Comparison of ENCODE assay signal across 10 cellular contexts in the genomic region with DNA sequence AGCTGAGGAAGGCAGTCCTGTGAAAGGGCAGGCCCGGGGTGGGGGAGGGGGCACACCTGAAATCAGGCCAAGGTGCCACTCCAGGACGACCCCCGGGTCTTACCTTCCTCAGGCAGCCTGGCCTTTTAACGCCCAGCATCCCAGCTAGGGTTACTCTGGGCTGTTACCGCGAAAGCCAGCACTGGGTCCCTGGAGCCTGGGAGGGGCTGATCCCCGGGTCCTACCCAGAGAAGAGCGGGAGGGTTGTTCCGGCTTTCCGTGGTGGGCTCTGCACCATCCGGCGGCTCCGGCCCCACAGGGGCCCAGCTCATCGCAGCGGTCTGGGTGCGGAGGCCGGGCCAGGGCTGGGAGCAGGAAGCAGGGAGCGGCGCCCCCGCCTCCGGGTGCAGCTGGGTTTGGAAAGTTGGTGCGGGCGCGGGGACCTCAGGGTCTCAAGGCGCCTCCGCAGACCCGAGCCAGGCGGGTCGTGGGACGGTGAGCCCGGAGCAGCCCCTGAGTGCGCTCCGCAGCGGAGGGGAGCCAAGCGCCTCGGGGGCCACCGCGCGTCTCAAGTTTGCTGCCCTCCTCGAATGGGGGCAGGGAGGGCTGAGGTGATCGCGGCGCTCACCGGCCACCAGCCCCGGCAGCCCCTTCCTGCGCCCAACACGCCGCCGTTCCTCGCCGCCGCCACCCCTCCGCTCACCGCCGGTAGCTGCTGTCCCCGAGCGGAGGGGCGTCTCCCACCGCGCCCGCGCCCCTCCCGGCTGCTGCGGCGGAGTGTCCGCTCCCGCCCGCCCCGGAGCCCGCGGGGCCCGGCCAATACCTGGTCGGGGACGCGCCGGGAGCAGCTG. TPM values are rescaled to one million over a fixed set of nuclear protein-coding genes. Genes with fewer than 3 reads are reported as not detected.
A peak's percentile ranks its signal among the peaks of the same experiment; 100 is the strongest.
DNase-seq lines count a peak whose midpoint lies in the region; ATAC-seq and TF ChIP-seq lines count a peak whose summit lies in the region.
"Had no signal": no experiment of that assay in that cellular context is flagged by ENCODE, and none has a peak within 500 bp of the region (broad histone marks: within the 10 kb centered on the region; RNA-seq: fewer than 3 reads in every experiment).

No MANE protein-coding gene starts in this region.

- no peak overlapping the region for H2BK20ac ChIP-seq in IMR-90 (ENCODE audit: low read depth, low read length)

- peaks cover 0 to 2% (median 0%) of the 10 kb centered on the region in 6 donors for H3K9me3 Mint-ChIP-seq in immature natural killer cell
- H3K9me3 Mint-ChIP-seq: activated T-cell treated with anti-CD3 and anti-CD28 coated beads, Interleukin-2, amount 50 U/mL, for 24 hours had no signal

- H3K14ac ChIP-seq in IMR-90 (replicated peaks; ENCODE audit: low read depth, low read length), result no peak overlapping the region

- TF ChIP-seq POLR2A in IMR-90 (IDR thresholded peaks at IDR 0.05; ENCODE audit: low read depth, low read length), result no peak
- TF ChIP-seq POLR2A in spleen (IDR thresholded peaks at IDR 0.05), result no peak

- H3K36me3 ChIP-seq in IMR-90 (ENCODE audit: control insufficient read depth, insufficient read depth, low read length), result no peaks in the 10 kb centered on the region
- H3K36me3 ChIP-seq in brain microvascular endothelial cell (replicated peaks), result no peaks in the 10 kb centered on the region
- no peaks in the 10 kb centered on the region for H3K36me3 ChIP-seq in spleen

- peaks cover 6 to 25% (median 12%) of the 10 kb centered on the region in 3 donors for H3K27me3 Mint-ChIP-seq in immature natural killer cell (ENCODE audit: low read depth in 3 of 3)

- peaks cover 0 to 5% of the 10 kb centered on the region in 2 donors for H3K4me1 Mint-ChIP-seq in immature natural killer cell

- dilution Hi-C loops in IMR-90 (cut with HindIII; ENCODE audit: low sequenced_read_pairs, unreplicated experiment), result no loop called here

- no peak overlapping the region for H2BK5ac ChIP-seq in IMR-90 (ENCODE audit: low read depth, low read length, poor library complexity, severe bottlenecking)

- peak overlapping the region; percentile 36 for H3K4me3 ChIP-seq in IMR-90 (ENCODE audit: insufficient read depth, low read depth, low read length)
- peak overlapping the region; percentile 57 for H3K4me3 ChIP-seq in brain microvascular endothelial cell (ENCODE audit: low read depth, low read length)
- H3K4me3 ChIP-seq in spleen, result peak overlapping the region; percentile 48 to 76 (median 53)

- H3K56ac ChIP-seq in IMR-90 (ENCODE audit: extremely low read depth, insufficient read depth, low read length), result no peak overlapping the region

- H2AFZ ChIP-seq in IMR-90 (replicated peaks; ENCODE audit: low read length, poor library complexity), result peak overlapping the region; percentile 73

- no peaks in the 10 kb centered on the region; the same call in 1 of the 2 replicates for H4K20me1 ChIP-seq in IMR-90 (ENCODE audit: insufficient read depth, low read length)

- no peaks in the 10 kb centered on the region for H3K9me1 ChIP-seq in IMR-90 (ENCODE audit: insufficient read depth, low read length)

- no peak for DNase-seq in IMR-90
- no peak for DNase-seq in brain microvascular endothelial cell
- DNase-seq in immature natural killer cell, result no peak
- DNase-seq in spleen, result no peak
- no peak for DNase-seq in NCI-H226
- DNase-seq in COLO829 (ENCODE audit: low spot score), result no peak
- DNase-seq: NCI-H510A treated with DMSO at 0.1 percent for 48 hours had no signal

- H3K9me3 ChIP-seq in IMR-90 (ENCODE audit: control insufficient read depth, insufficient read depth, low read length) (no peaks in the 10 kb centered on the region), spleen (no peaks in the 10 kb centered on the region)

- CTCF ChIA-PET in IMR-90 (lab: Yijun Ruan, JAX), result no interaction called here

- H3K4me1 ChIP-seq in IMR-90 (ENCODE audit: control insufficient read depth, insufficient read depth, low read length) (peaks cover 4% of the 10 kb centered on the region; the same call in 1 of the 2 replicates), spleen (peaks cover 12 to 61% (median 33%) of the 10 kb centered on the region in 6 donors)

- H4K91ac ChIP-seq in IMR-90 (ENCODE audit: insufficient read depth, low read depth, low read length), result no peak overlapping the region

- H4K8ac ChIP-seq in IMR-90 (ENCODE audit: low read depth in 2 of 2, low read length in 2 of 2), result no peak overlapping the region

- no peak for TF ChIP-seq RAD21 in IMR-90 (IDR thresholded peaks at IDR 0.05; ENCODE audit: low read length)

- H3K9ac ChIP-seq in IMR-90 (ENCODE audit: low read depth, low read length), result no peak overlapping the region

- H2AK9ac ChIP-seq in IMR-90 (replicated peaks; ENCODE audit: low read depth, low read length, poor library complexity), result no peak overlapping the region

- peak; percentile 5 for ATAC-seq in IMR-90 (ENCODE audit: low read depth)
- no peak for ATAC-seq in HG03135 (IDR thresholded peaks at IDR 0.05; ENCODE audit: unreplicated experiment)
- no peak for ATAC-seq in GM21367 (IDR thresholded peaks at IDR 0.05; ENCODE audit: unreplicated experiment)

- H3K4ac ChIP-seq in IMR-90 (ENCODE audit: low read depth, low read length), result no peak overlapping the region

- no peak overlapping the region for H2AK5ac ChIP-seq in IMR-90 (ENCODE audit: low read depth, low read length)

- intact Hi-C loops in IMR-90 (cut with micrococcal nuclease) (no loop called here), spleen (cut with DNase I; ENCODE audit: low total_unique reads) (no loop called here)

- in situ Hi-C loops in IMR-90 (cut with MboI; ENCODE audit: low sequenced_read_pairs), result no loop called here
- in situ Hi-C loops in brain microvascular endothelial cell (cut with HindIII; ENCODE audit: low pct_ligation_motif_present, low sequenced_read_pairs), result loop anchor here (25.0 kb wide), 1 partner anchor 277 kb away; no protein-coding TSS in a partner anchor

- no TSS peak for BruUV-seq in IMR-90 (replicated peaks; lab: Mats Ljungman, UMichigan)

- no peak overlapping the region for H4K5ac ChIP-seq in IMR-90 (ENCODE audit: low read depth, low read length)

- no peak overlapping the region for H3K23ac ChIP-seq in IMR-90 (ENCODE audit: low read depth, low read length)

- peak overlapping the region in 4 of 5 donors; percentile 29 to 67 (median 42) for H3K4me3 Mint-ChIP-seq in immature natural killer cell
- H3K4me3 Mint-ChIP-seq: activated T-cell treated with anti-CD3 and anti-CD28 coated beads, Interleukin-2, amount 50 U/mL, for 24 hours had no signal

- no peaks in the 10 kb centered on the region for H3K79me1 ChIP-seq in IMR-90 (ENCODE audit: low read depth in 1 of 2, low read length in 2 of 2)

- no peak overlapping the region for H3K18ac ChIP-seq in IMR-90 (ENCODE audit: low read depth, low read length)

- POLR2A ChIA-PET in IMR-90 (lab: Charles Lee; ENCODE audit: unreplicated experiment), result no interaction called here

- H3K4me2 ChIP-seq in IMR-90 (ENCODE audit: low read depth, low read length), result peak overlapping the region; percentile 61; the same call in 1 of the 2 replicates

- no peak overlapping the region for H3K27ac Mint-ChIP-seq in immature natural killer cell
- H3K27ac Mint-ChIP-seq: activated T-cell treated with anti-CD3 and anti-CD28 coated beads, Interleukin-2, amount 50 U/mL, for 24 hours had no signal

- no peak overlapping the region for H2BK120ac ChIP-seq in IMR-90 (ENCODE audit: low read depth, low read length)

- no peak overlapping the region for H2BK15ac ChIP-seq in IMR-90 (ENCODE audit: low read depth, low read length)

- TF ChIP-seq CTCF in IMR-90 (conservative IDR thresholded peaks at IDR 0.05; ENCODE audit: low read depth, low read length) (no peak), brain microvascular endothelial cell (IDR thresholded peaks at IDR 0.05; ENCODE audit: low read depth, low read length, missing control alignments) (no peak), spleen (IDR thresholded peaks at IDR 0.05 in 8 of 11, conservative IDR thresholded peaks at IDR 0.05 in 3 of 11) (no peak)

- H3K36me3 Mint-ChIP-seq in immature natural killer cell, result no peaks in the 10 kb centered on the region

- H3K27ac ChIP-seq in IMR-90 (ENCODE audit: insufficient read depth, low read length), result no peak overlapping the region
- H3K27ac ChIP-seq in brain microvascular endothelial cell, result no peak overlapping the region
- peak overlapping the region in 6 of 8 donors; percentile 48 to 80 (median 62) for H3K27ac ChIP-seq in spleen

- H3K27me3 ChIP-seq in IMR-90 (ENCODE audit: control insufficient read depth, insufficient read depth, low read length) (peaks cover 70% of the 10 kb centered on the region), brain microvascular endothelial cell (replicated peaks) (peaks cover 33% of the 10 kb centered on the region), spleen (replicated peaks in 1 of 7) (peaks cover 0 to 100% (median 44%) of the 10 kb centered on the region in 7 donors)

- 2% methylated on average over 45 of the region's 76 CpGs; no CpG with 5 or more reads in 1 of the 2 experiments for WGBS in IMR-90 (ENCODE audit: extremely low coverage in 2 of 2, insufficient read length in 1 of 2), 2 experiments
- WGBS in spleen, 5 donors, result 1 to 2% (median 1%) methylated on average over 30 to 76 of the region's 76 CpGs; no CpG with 5 or more reads in 1 of the 5 donors

TF ChIP-seq in IMR-90, 13 proteins besides CTCF, POLR2A, EP300 and RAD21 (continues in another document):
- TF ChIP-seq RFX5 (IDR thresholded peaks at IDR 0.05; ENCODE audit: low read depth, low read length) (no peak), FOS (IDR thresholded peaks at IDR 0.05; ENCODE audit: low read depth, low read length) (no peak), CHD1 (IDR thresholded peaks at IDR 0.05; ENCODE audit: low read depth, low read length) (no peak), CEBPB (IDR thresholded peaks at IDR 0.05; ENCODE audit: low read depth, low read length) (no peak), RCOR1 (IDR thresholded peaks at IDR 0.05; ENCODE audit: insufficient replicate concordance, low read length) (no peak)
- TF ChIP-seq, protein P1, sequence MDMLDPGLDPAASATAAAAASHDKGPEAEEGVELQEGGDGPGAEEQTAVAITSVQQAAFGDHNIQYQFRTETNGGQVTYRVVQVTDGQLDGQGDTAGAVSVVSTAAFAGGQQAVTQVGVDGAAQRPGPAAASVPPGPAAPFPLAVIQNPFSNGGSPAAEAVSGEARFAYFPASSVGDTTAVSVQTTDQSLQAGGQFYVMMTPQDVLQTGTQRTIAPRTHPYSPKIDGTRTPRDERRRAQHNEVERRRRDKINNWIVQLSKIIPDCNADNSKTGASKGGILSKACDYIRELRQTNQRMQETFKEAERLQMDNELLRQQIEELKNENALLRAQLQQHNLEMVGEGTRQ (IDR thresholded peaks at IDR 0.05; ENCODE audit: low read depth, low read length), result no peak

RNA-seq across cellular contexts. Expression of gene CHST1, which starts 0.8 kb away (rescaled TPM):
- total RNA-seq in IMR-90 (2012; rRNA removed) (not detected in 2 replicates), spleen (10 to 100 TPM in 3 of 7 donors, 1 to 10 TPM in 4; 4.3 to 18.9 (median 9.0) TPM)
- polyA plus RNA-seq in IMR-90 (2012; rRNA removed) (0.21 and 0.27 TPM in 2 replicates), immature natural killer cell (under 1 TPM in 1 of 3 donors, not detected in 2; 0.11 TPM), spleen (1 to 10 TPM; 1.1 to 4.9 (median 3.3) TPM)
- 0.14 and 0.31 TPM in 2 replicates for polyA plus RNA-seq in IMR-90 (2012; cell fraction: cytosol; rRNA removed)
- 0.46 and 0.89 TPM in 2 replicates for polyA plus RNA-seq in IMR-90 (2012; cell fraction: nucleus; rRNA removed; ENCODE audit: low replicate concordance)

Comparison
In these comparisons a context has a peak if more than half of its experiments do, and no peak if none do; other contexts are left out.
1. H3K27ac ChIP-seq: peak in spleen (6 of 8); none in IMR-90 (single experiment) and brain microvascular endothelial cell (single experiment).
2. Peak in every context shown above with its lines, with median percentiles within 50 percentile points of each other: H3K4me3 ChIP-seq.